ENCODE assay signal across 29 cellular contexts in genomic region chr2:207870814-207871213, GRCh38.
"Had no signal": no experiment of that assay in that cellular context is flagged by ENCODE, and none has a peak within 500 bp of the region (broad histone marks: within the 10 kb centered on the region; RNA-seq: fewer than 3 reads in every experiment).

No MANE protein-coding gene starts in this region.

- H3K9me3 ChIP-seq: ascending aorta, mucosa of descending colon, pancreas, prostate gland, suprapubic skin, tibial artery had no signal

- H3K27ac ChIP-seq: ascending aorta, cardiac muscle cell, prostate gland, suprapubic skin, tibial artery had no signal

- H3K4me1 ChIP-seq: ascending aorta, prostate gland, suprapubic skin had no signal

- DNase-seq: activated CD4-positive, alpha-beta memory T cell treated with anti-CD3 and anti-CD28 coated beads for 36 hours; activated CD4-positive, alpha-beta T cell treated with anti-CD3 and anti-CD28 coated beads, Interleukin-2, amount 10 ng/mL, durations not matched to agents 24 days and 14 days; activated CD4-positive, CD25-positive, alpha-beta regulatory T cell treated with anti-CD3 and anti-CD28 coated beads, Interleukin-2, amount 50 U/mL, for 72 hours; activated CD8-positive, alpha-beta memory T cell treated with anti-CD3 and anti-CD28 coated beads, Interleukin-2, amount 50 U/mL, for 48 hours; activated gamma-delta T cell; activated naive CD4-positive, alpha-beta T cell treated with anti-CD3 and anti-CD28 coated beads, Interleukin-2, amount 10 ng/mL, durations not matched to agents 7 days and 5 days; activated naive CD8-positive, alpha-beta T cell treated with anti-CD3 and anti-CD28 coated beads, Interleukin-2, amount 10 ng/mL, durations not matched to agents 7 days and 5 days; activated T-cell treated with anti-CD3 and anti-CD28 coated beads, Interleukin-2, amount 50 U/mL, for 24 hours; cerebellar nuclear complex; cortex of kidney; head of caudate nucleus; hypothalamus; immature natural killer cell; kidney; left colon; mucosa of descending colon; pancreas; retina; stimulated activated CD4-positive, alpha-beta T cell treated with anti-CD3 and anti-CD28 coated beads, Interleukin-15, amount 100 ng/mL, for 24 hours; stimulated activated CD4-positive, alpha-beta T cell treated with anti-CD3 and anti-CD28 coated beads, Interleukin-2, amount 100 ng/mL, for 24 hours; stimulated activated naive CD4-positive, alpha-beta T cell; T-helper 2 cell; tibial artery had no signal

- ATAC-seq: esophagus mucosa, left colon had no signal

- H3K36me3 ChIP-seq: ascending aorta, cardiac muscle cell, pancreas, prostate gland, suprapubic skin, tibial artery had no signal

- H3K27me3 ChIP-seq: ascending aorta, cardiac muscle cell, pancreas, suprapubic skin, tibial artery had no signal

- H3K4me3 ChIP-seq: ascending aorta, cardiac muscle cell, lung, mucosa of descending colon, pancreas, prostate gland, suprapubic skin, tibial artery had no signal
